7 cellular contexts compared by ENCODE assay signal in genomic region chr19:588093-588742, GRCh38. TPM values are rescaled to one million over a fixed set of nuclear protein-coding genes. Genes with fewer than 3 reads are reported as not detected.
A peak's percentile ranks its signal among the peaks of the same experiment; 100 is the strongest.
DNase-seq lines count a peak whose midpoint lies in the region; ATAC-seq, FAIRE-seq and TF ChIP-seq lines count a peak whose summit lies in the region.

No MANE protein-coding gene starts in this region.

- SMC1A ChIA-PET in GM12878 (lab: Charles Lee; ENCODE audit: uncharacterized antibody, unreplicated experiment): no interaction called here

- H3K4me2 ChIP-seq in GM12878 (ENCODE audit: control insufficient read depth, insufficient read depth): no peak overlapping the region

- H2AFZ ChIP-seq in GM12878 (ENCODE audit: control insufficient read depth, low read depth, low read length): no peak overlapping the region

- no TSS peak for BruUV-seq in GM12878 (replicated peaks; lab: Mats Ljungman, UMichigan)

- H3K4me1 ChIP-seq in GM12878 (ENCODE audit: control insufficient read depth, insufficient read depth, low read length) (no peaks in the 10 kb centered on the region), iPS-15b (ENCODE audit: control insufficient read depth, insufficient read depth, low read length) (no peaks in the 10 kb centered on the region)

- TF ChIP-seq CTCF in GM12872 (IDR thresholded peaks at IDR 0.05; ENCODE audit: insufficient read depth, low read depth, low read length): peak; percentile 53
- peak; percentile 32 to 50 (median 40); a peak in 5 of 6 replicates for TF ChIP-seq CTCF in GM12878 (IDR thresholded peaks at IDR 0.05 in 2 of 3, conservative IDR thresholded peaks at IDR 0.05 in 1 of 3; ENCODE audit: control insufficient read depth in 2 of 3, extremely low read depth in 1 of 3, insufficient read depth in 1 of 3, low read depth in 3 of 3, low read length in 3 of 3)

- H3K9ac ChIP-seq in GM12878 (ENCODE audit: control insufficient read depth, insufficient read depth, low read length) (no peak overlapping the region), iPS-15b (ENCODE audit: low read depth, low read length) (no peak overlapping the region)

- H3K79me2 ChIP-seq in GM12878 (ENCODE audit: control insufficient read depth, insufficient read depth, low read length): no peaks in the 10 kb centered on the region

- H3K9me3 ChIP-seq in GM12878 (replicated peaks; ENCODE audit: control insufficient read depth, insufficient read depth, low read length): no peaks in the 10 kb centered on the region
- H3K9me3 ChIP-seq in iPS-15b (ENCODE audit: control insufficient read depth, insufficient read depth, low read length): no peaks in the 10 kb centered on the region

- TF ChIP-seq RAD21 in GM12878 (IDR thresholded peaks at IDR 0.05; ENCODE audit: insufficient read depth, low read depth, low read length): peak; percentile 27; the same call in 1 of the 2 replicates

- H3K4me3 Mint-ChIP-seq in T-helper 2 cell treated with Interferon-gamma antibody and Interleukin-4, amounts not matched to agents 5 μg/mL and 100 μg/mL, for 36 hours: no peak overlapping the region

- no peaks in the 10 kb centered on the region for H3K36me3 Mint-ChIP-seq in T-helper 2 cell treated with Interferon-gamma antibody and Interleukin-4, amounts not matched to agents 5 μg/mL and 100 μg/mL, for 36 hours (ENCODE audit: low read depth)

- no peak for TF ChIP-seq EP300 in GM12878 (IDR thresholded peaks at IDR 0.05; ENCODE audit: borderline replicate concordance in 1 of 2, control insufficient read depth in 1 of 2, low read depth in 2 of 2, low read length in 2 of 2)

- no peak for TF ChIP-seq POLR2A in GM12878 (IDR thresholded peaks at IDR 0.05; ENCODE audit: low read depth, low read length)

- POLR2A ChIA-PET in GM12878 (lab: Charles Lee): no interaction called here

- no peak overlapping the region for H3K27ac ChIP-seq in GM12878 (ENCODE audit: control insufficient read depth, insufficient read depth)

- H3K36me3 ChIP-seq in GM12878 (ENCODE audit: control insufficient read depth in 2 of 2, insufficient read depth in 2 of 2, low read length in 1 of 2): peaks cover 0 to 4% of the 10 kb centered on the region in 2 experiments; a peak in 2 of 4 replicates
- H3K36me3 ChIP-seq in iPS-15b (ENCODE audit: control insufficient read depth, insufficient read depth, low read length): peaks cover 3% of the 10 kb centered on the region

- 1% methylated on average over 34 of the region's 41 CpGs for WGBS in GM12878 (ENCODE audit: insufficient coverage, insufficient replicate concordance, low lambda C conversion rate, missing lambda C conversion rate)

- H3K27me3 ChIP-seq in GM12878 (replicated peaks in 1 of 2; ENCODE audit: control insufficient read depth in 2 of 2, insufficient read depth in 2 of 2, low read length in 1 of 2) (peaks cover 4 to 9% of the 10 kb centered on the region in 2 experiments), iPS-15b (ENCODE audit: control insufficient read depth, insufficient read depth, low read length) (peaks cover 18% of the 10 kb centered on the region)

- in situ Hi-C loops in GM12878 (cut with MboI): loop anchor here (5.0 kb wide), 1 partner anchor 144 kb away; no protein-coding TSS in a partner anchor

- no peaks in the 10 kb centered on the region for H4K20me1 ChIP-seq in GM12878 (ENCODE audit: control insufficient read depth, insufficient read depth)

- H3K4me1 Mint-ChIP-seq in T-helper 2 cell treated with Interferon-gamma antibody and Interleukin-4, amounts not matched to agents 5 μg/mL and 100 μg/mL, for 36 hours (ENCODE audit: low read depth): peaks cover 2% of the 10 kb centered on the region

- intact Hi-C loops in GM12878 (cut with micrococcal nuclease; ENCODE audit: unreplicated experiment): loop anchor here (5.0 kb wide), 1 partner anchor 144 kb away; no protein-coding TSS in a partner anchor

- peak; percentile 58 for ATAC-seq in GM12878
- no peak for ATAC-seq in GM19324 (IDR thresholded peaks at IDR 0.05; ENCODE audit: low FRiP score, unreplicated experiment)

- no peak for FAIRE-seq in GM12878 (lab: Jason Lieb, UNC)

- H3K4me3 ChIP-seq in GM12878 (no peak overlapping the region), iPS-15b (ENCODE audit: low read depth, low read length) (peak overlapping the region; percentile 4)

- no peaks in the 10 kb centered on the region for H3K9me3 Mint-ChIP-seq in T-helper 2 cell treated with Interferon-gamma antibody and Interleukin-4, amounts not matched to agents 5 μg/mL and 100 μg/mL, for 36 hours

- RAD21 ChIA-PET in GM12878 (lab: Charles Lee; ENCODE audit: unreplicated experiment): interaction anchor here (1.1 kb wide), 1 partner anchor 14 kb away, joined by 5 read pairs; no protein-coding TSS in a partner anchor

- peak; percentile 40 to 64 for DNase-seq in NCI-H187 (lab: John Stamatoyannopoulos, UW)
- DNase-seq in T-helper 2 cell treated with Interferon-gamma antibody and Interleukin-4, amounts not matched to agents 5 μg/mL and 100 μg/mL, for 36 hours (ENCODE audit: low spot score): peak; percentile 58
- DNase-seq in GM12878 (ENCODE audit: low read depth, low spot score): no peak
- DNase-seq in stimulated activated CD4-positive, alpha-beta T cell treated with anti-CD3 and anti-CD28 coated beads, Interleukin-15, amount 100 ng/mL, for 24 hours: peak; percentile 83

- CTCF ChIA-PET in GM12878 (lab: Yijun Ruan, JAX): interaction anchor here (1.2 kb wide), 1 partner anchor 146 kb away, joined by 3 read pairs; no protein-coding TSS in a partner anchor

- peaks cover 22% of the 10 kb centered on the region for H3K27me3 Mint-ChIP-seq in T-helper 2 cell treated with Interferon-gamma antibody and Interleukin-4, amounts not matched to agents 5 μg/mL and 100 μg/mL, for 36 hours (ENCODE audit: low read depth)

- H3K27ac Mint-ChIP-seq in T-helper 2 cell treated with Interferon-gamma antibody and Interleukin-4, amounts not matched to agents 5 μg/mL and 100 μg/mL, for 36 hours: no peak overlapping the region

RNA-seq across cellular contexts. Expression of gene HCN2, which starts 1.5 kb away (rescaled TPM):
- 0.12 TPM in 1 of 2 replicates, not detected in the other for total RNA-seq in GM12878 (2013; cell fraction: nucleolus; rRNA removed)
- total RNA-seq in GM12878 (2014; rRNA removed) (0.11 TPM in 1 of 2 replicates, not detected in the other), GM12878 (2014; rRNA removed; fragmentation: Illumina TruSeq; extraction: Trizol) (0.04 TPM in 1 of 2 replicates, not detected in the other), GM12878 (2021) (0.45 and 0.54 TPM in 2 replicates)
- 0.17 TPM for polyA plus RNA-seq in GM12878 (2011; ENCODE audit: low read depth)
- polyA plus RNA-seq in GM12878 (2011; rRNA removed) (0.05 TPM in 1 of 2 replicates, not detected in the other), GM12878 (2014; fragmentation: Illumina TruSeq; extraction: Trizol) (0.01 TPM in 1 of 2 replicates, not detected in the other), GM12878 (2014; fragmentation: Nextera tagmentation; extraction: Ambion mirVana) (not detected), GM12878 (2014; rRNA removed) (0.09 and 0.13 TPM in 2 replicates), GM12878 (2016; fragmentation: Nextera tagmentation; extraction: Ambion mirVana) (not detected)
- polyA plus RNA-seq in GM12878 (2011; cell fraction: cytosol; rRNA removed): 0.03 and 0.10 TPM in 2 replicates
- 0.34 and 0.51 TPM in 2 replicates for polyA plus RNA-seq in GM12878 (2011; cell fraction: nucleus; rRNA removed)
- polyA plus RNA-seq in GM12878 (2012): 0.41 and 0.77 TPM in 2 replicates
- polyA minus RNA-seq in GM12878 (2011; rRNA and poly(A)+ RNA removed): not detected in 2 replicates
- polyA minus RNA-seq in GM12878 (2011; cell fraction: cytosol; rRNA and poly(A)+ RNA removed): not detected in 2 replicates
- 0.12 TPM in 1 of 2 replicates, not detected in the other for polyA minus RNA-seq in GM12878 (2011; cell fraction: nucleus; rRNA and poly(A)+ RNA removed)

RNA-seq across cellular contexts. Expression of gene BSG, which starts 15.8 kb away (rescaled TPM):
- total RNA-seq in GM12878 (2013; cell fraction: nucleolus; rRNA removed): 235 and 258 TPM in 2 replicates
- 209 and 247 TPM in 2 replicates for total RNA-seq in GM12878 (2014; rRNA removed)
- total RNA-seq in GM12878 (2014; rRNA removed; fragmentation: Illumina TruSeq; extraction: Trizol): 53.5 and 64.8 TPM in 2 replicates
- total RNA-seq in GM12878 (2021): 244 and 253 TPM in 2 replicates
- polyA plus RNA-seq in GM12878 (2011; ENCODE audit: low read depth): 54.3 TPM
- 66.3 and 248 TPM in 2 replicates for polyA plus RNA-seq in GM12878 (2011; rRNA removed)
- 257 and 342 TPM in 2 replicates for polyA plus RNA-seq in GM12878 (2011; cell fraction: cytosol; rRNA removed)
- polyA plus RNA-seq in GM12878 (2011; cell fraction: nucleus; rRNA removed): 260 and 337 TPM in 2 replicates
- 173 and 195 TPM in 2 replicates for polyA plus RNA-seq in GM12878 (2012)
- 22.1 and 60.8 TPM in 2 replicates for polyA plus RNA-seq in GM12878 (2014; fragmentation: Illumina TruSeq; extraction: Trizol)
- polyA plus RNA-seq in GM12878 (2014; fragmentation: Nextera tagmentation; extraction: Ambion mirVana): 1 to 10 TPM; 2.8 to 9.5 TPM
- polyA plus RNA-seq in GM12878 (2014; rRNA removed): 151 and 202 TPM in 2 replicates
- 100 to 1,000 TPM; 288 to 297 TPM for polyA plus RNA-seq in GM12878 (2016; fragmentation: Nextera tagmentation; extraction: Ambion mirVana)
- polyA minus RNA-seq in GM12878 (2011; rRNA and poly(A)+ RNA removed): 137 and 184 TPM in 2 replicates
- 137 and 151 TPM in 2 replicates for polyA minus RNA-seq in GM12878 (2011; cell fraction: cytosol; rRNA and poly(A)+ RNA removed)
- polyA minus RNA-seq in GM12878 (2011; cell fraction: nucleus; rRNA and poly(A)+ RNA removed): 45.3 and 89.1 TPM in 2 replicates

RNA-seq across cellular contexts. Expression of gene GZMM, which starts 44.4 kb away (rescaled TPM):
- total RNA-seq in GM12878 (2013; cell fraction: nucleolus; rRNA removed): not detected in 2 replicates
- total RNA-seq in GM12878 (2014; rRNA removed) (not detected in 2 replicates), GM12878 (2014; rRNA removed; fragmentation: Illumina TruSeq; extraction: Trizol) (not detected in 2 replicates), GM12878 (2021) (0.23 TPM in 1 of 2 replicates, not detected in the other)
- polyA plus RNA-seq in GM12878 (2011; ENCODE audit: low read depth): not detected
- polyA plus RNA-seq in GM12878 (2011; rRNA removed) (0.24 and 0.48 TPM in 2 replicates), GM12878 (2014; fragmentation: Illumina TruSeq; extraction: Trizol) (not detected in 2 replicates), GM12878 (2014; fragmentation: Nextera tagmentation; extraction: Ambion mirVana) (not detected), GM12878 (2014; rRNA removed) (0.09 TPM in 2 replicates), GM12878 (2016; fragmentation: Nextera tagmentation; extraction: Ambion mirVana) (not detected)
- polyA plus RNA-seq in GM12878 (2011; cell fraction: cytosol; rRNA removed): 1.4 and 1.6 TPM in 2 replicates
- 0.51 and 1.8 TPM in 2 replicates for polyA plus RNA-seq in GM12878 (2011; cell fraction: nucleus; rRNA removed)
- not detected in 2 replicates for polyA plus RNA-seq in GM12878 (2012)
- polyA minus RNA-seq in GM12878 (2011; rRNA and poly(A)+ RNA removed): 0.98 TPM in 1 of 2 replicates, not detected in the other
- polyA minus RNA-seq in GM12878 (2011; cell fraction: cytosol; rRNA and poly(A)+ RNA removed): not detected in 2 replicates
- not detected in 2 replicates for polyA minus RNA-seq in GM12878 (2011; cell fraction: nucleus; rRNA and poly(A)+ RNA removed)

RNA-seq across cellular contexts. Expression of gene POLRMT, which starts 45.1 kb away (rescaled TPM):
- 47.3 and 62.5 TPM in 2 replicates for total RNA-seq in GM12878 (2013; cell fraction: nucleolus; rRNA removed)
- 36.5 and 42.8 TPM in 2 replicates for total RNA-seq in GM12878 (2014; rRNA removed)
- 22.0 and 22.8 TPM in 2 replicates for total RNA-seq in GM12878 (2014; rRNA removed; fragmentation: Illumina TruSeq; extraction: Trizol)
- 57.6 and 59.8 TPM in 2 replicates for total RNA-seq in GM12878 (2021)
- 24.6 TPM for polyA plus RNA-seq in GM12878 (2011; ENCODE audit: low read depth)
- 16.6 and 54.0 TPM in 2 replicates for polyA plus RNA-seq in GM12878 (2011; rRNA removed)
- 27.6 and 50.3 TPM in 2 replicates for polyA plus RNA-seq in GM12878 (2011; cell fraction: cytosol; rRNA removed)
- 300 and 345 TPM in 2 replicates for polyA plus RNA-seq in GM12878 (2011; cell fraction: nucleus; rRNA removed)
- polyA plus RNA-seq in GM12878 (2012): 36.1 and 38.8 TPM in 2 replicates
- polyA plus RNA-seq in GM12878 (2014; fragmentation: Illumina TruSeq; extraction: Trizol): 7.3 and 30.8 TPM in 2 replicates
- 10 to 100 TPM in 1 of 2 experiments, 1 to 10 TPM in 1; 9.9 to 27.9 TPM for polyA plus RNA-seq in GM12878 (2014; fragmentation: Nextera tagmentation; extraction: Ambion mirVana)
- polyA plus RNA-seq in GM12878 (2014; rRNA removed): 38.4 and 52.6 TPM in 2 replicates
- polyA plus RNA-seq in GM12878 (2016; fragmentation: Nextera tagmentation; extraction: Ambion mirVana): 10 to 100 TPM; 28.1 to 44.7 TPM
- polyA minus RNA-seq in GM12878 (2011; rRNA and poly(A)+ RNA removed): 91.7 and 110 TPM in 2 replicates
- 33.9 and 39.2 TPM in 2 replicates for polyA minus RNA-seq in GM12878 (2011; cell fraction: cytosol; rRNA and poly(A)+ RNA removed)
- 50.2 and 63.4 TPM in 2 replicates for polyA minus RNA-seq in GM12878 (2011; cell fraction: nucleus; rRNA and poly(A)+ RNA removed)

RNA-seq across cellular contexts. Expression of gene FGF22, which starts 51.5 kb away (rescaled TPM):
- not detected in 2 replicates for total RNA-seq in GM12878 (2013; cell fraction: nucleolus; rRNA removed)
- not detected in 2 replicates for total RNA-seq in GM12878 (2014; rRNA removed)
- not detected in 2 replicates for total RNA-seq in GM12878 (2014; rRNA removed; fragmentation: Illumina TruSeq; extraction: Trizol)
- not detected in 2 replicates for total RNA-seq in GM12878 (2021)
- polyA plus RNA-seq in GM12878 (2011; ENCODE audit: low read depth): not detected
- not detected in 2 replicates for polyA plus RNA-seq in GM12878 (2011; rRNA removed)
- 0.03 TPM in 1 of 2 replicates, not detected in the other for polyA plus RNA-seq in GM12878 (2011; cell fraction: cytosol; rRNA removed)
- polyA plus RNA-seq in GM12878 (2011; cell fraction: nucleus; rRNA removed): not detected in 2 replicates
- polyA plus RNA-seq in GM12878 (2012): 0.24 TPM in 1 of 2 replicates, not detected in the other
- polyA plus RNA-seq in GM12878 (2014; fragmentation: Illumina TruSeq; extraction: Trizol): not detected in 2 replicates
- not detected for polyA plus RNA-seq in GM12878 (2014; fragmentation: Nextera tagmentation; extraction: Ambion mirVana)
- 0.05 and 0.13 TPM in 2 replicates for polyA plus RNA-seq in GM12878 (2014; rRNA removed)
- not detected for polyA plus RNA-seq in GM12878 (2016; fragmentation: Nextera tagmentation; extraction: Ambion mirVana)
- not detected in 2 replicates for polyA minus RNA-seq in GM12878 (2011; rRNA and poly(A)+ RNA removed)
- polyA minus RNA-seq in GM12878 (2011; cell fraction: cytosol; rRNA and poly(A)+ RNA removed): not detected in 2 replicates
- polyA minus RNA-seq in GM12878 (2011; cell fraction: nucleus; rRNA and poly(A)+ RNA removed): not detected in 2 replicates
